In genomic region chr12:108629824-108630476, GRCh38 we compare ENCODE assay signal across 8 cellular contexts. TPM values are rescaled to one million over a fixed set of nuclear protein-coding genes. Genes with fewer than 3 reads are reported as not detected.
A peak's percentile ranks its signal among the peaks of the same experiment; 100 is the strongest.
DNase-seq lines count a peak whose midpoint lies in the region; ATAC-seq and TF ChIP-seq lines count a peak whose summit lies in the region.

No MANE protein-coding gene starts in this region.

- H3K9me3 ChIP-seq in SJSA1 (replicated peaks) (no peaks in the 10 kb centered on the region; the same call in 1 of the 2 replicates), BE2C (no peaks in the 10 kb centered on the region)

- no peaks in the 10 kb centered on the region for H3K27me3 ChIP-seq in SJSA1 (replicated peaks)
- no peaks in the 10 kb centered on the region for H3K27me3 ChIP-seq in BE2C

- H3K4me3 ChIP-seq in SJSA1: no peak overlapping the region
- no peak overlapping the region for H3K4me3 ChIP-seq in BE2C (ENCODE audit: low read depth, low read length)

- H3K36me3 ChIP-seq in SJSA1 (no peaks in the 10 kb centered on the region), BE2C (no peaks in the 10 kb centered on the region)

- WGBS in adipose tissue, 3 donors: 44 to 65% (median 44%) methylated on average over 17 of the region's 17 CpGs

- ATAC-seq in stimulated activated naive CD8-positive, alpha-beta T cell treated with anti-CD3 and anti-CD28 coated beads, Interleukin-15, Interleukin-2, amounts not matched to agents 100 U/mL and 50 U/mL, for 24 hours: peak; percentile 38
- ATAC-seq in HG03342 (IDR thresholded peaks at IDR 0.05; ENCODE audit: unreplicated experiment): no peak

- peak overlapping the region; percentile 11 for H3K27ac ChIP-seq in SJSA1
- peak overlapping the region; percentile 21 for H3K27ac ChIP-seq in adipose tissue (ENCODE audit: low read depth, low read length)

- TF ChIP-seq CTCF in BE2C (IDR thresholded peaks at IDR 0.05; ENCODE audit: low read depth, low read length): no peak

- H3K4me1 ChIP-seq in SJSA1 (replicated peaks): peaks cover 37% of the 10 kb centered on the region
- H3K4me1 ChIP-seq in BE2C: peaks cover 8% of the 10 kb centered on the region

- DNase-seq in EH (ENCODE audit: low read depth) (peak; percentile 92), SJSA1 (ENCODE audit: low read depth in 1 of 2, low spot score in 2 of 2) (peak; percentile 98 to 100), left kidney (ENCODE audit: low read depth, low spot score) (peak; percentile 39), SK-N-DZ (ENCODE audit: low spot score) (no peak), BE2C (no peak)
- peak; percentile 70 for DNase-seq in stimulated activated naive CD8-positive, alpha-beta T cell treated with anti-CD3 and anti-CD28 coated beads, Interleukin-15, Interleukin-2, amounts not matched to agents 100 U/mL and 50 U/mL, for 24 hours

RNA-seq across cellular contexts. Expression of gene SELPLG, which starts 3.7 kb away (rescaled TPM):
- 2.1 and 2.9 TPM in 2 replicates for total RNA-seq in SJSA1 (2014; rRNA removed; shearing (Covaris generic))
- 10 to 100 TPM in 1 of 3 donors, 1 to 10 TPM in 2; 2.5 to 14.1 (median 8.8) TPM for polyA plus RNA-seq in adipose tissue
- not detected in 2 replicates for polyA plus RNA-seq in SK-N-DZ (2014; cell fraction: cytosol; rRNA removed)
- polyA plus RNA-seq in SK-N-DZ (2014; cell fraction: nucleus; rRNA removed): not detected in 2 replicates
- polyA plus RNA-seq in BE2C (2012; ENCODE audit: insufficient read depth, insufficient read length, low read depth): 1.4 TPM

RNA-seq across cellular contexts. Expression of gene TMEM119, which starts 32.1 kb away (rescaled TPM):
- total RNA-seq in SJSA1 (2014; rRNA removed; shearing (Covaris generic)): 225 and 311 TPM in 2 replicates
- polyA plus RNA-seq in adipose tissue: 10 to 100 TPM in 1 of 3 donors, 1 to 10 TPM in 2; 2.3 to 14.7 (median 7.0) TPM
- polyA plus RNA-seq in SK-N-DZ (2014; cell fraction: cytosol; rRNA removed): 55.3 and 62.2 TPM in 2 replicates
- polyA plus RNA-seq in SK-N-DZ (2014; cell fraction: nucleus; rRNA removed): 20.9 and 21.2 TPM in 2 replicates
- 10.9 TPM for polyA plus RNA-seq in BE2C (2012; ENCODE audit: insufficient read depth, insufficient read length, low read depth)

Comparison
In these comparisons a context has a peak if more than half of its experiments do, and no peak if none do; other contexts are left out.
1. DNase-seq: peak in EH (single experiment), SJSA1 (2 of 2), left kidney (single experiment) and stimulated activated naive CD8-positive, alpha-beta T cell treated with anti-CD3 and anti-CD28 coated beads, Interleukin-15, Interleukin-2, amounts not matched to agents 100 U/mL and 50 U/mL, for 24 hours (single experiment); none in SK-N-DZ (single experiment) and BE2C (single experiment).